11 cellular contexts compared by ENCODE assay signal in the genomic region with DNA sequence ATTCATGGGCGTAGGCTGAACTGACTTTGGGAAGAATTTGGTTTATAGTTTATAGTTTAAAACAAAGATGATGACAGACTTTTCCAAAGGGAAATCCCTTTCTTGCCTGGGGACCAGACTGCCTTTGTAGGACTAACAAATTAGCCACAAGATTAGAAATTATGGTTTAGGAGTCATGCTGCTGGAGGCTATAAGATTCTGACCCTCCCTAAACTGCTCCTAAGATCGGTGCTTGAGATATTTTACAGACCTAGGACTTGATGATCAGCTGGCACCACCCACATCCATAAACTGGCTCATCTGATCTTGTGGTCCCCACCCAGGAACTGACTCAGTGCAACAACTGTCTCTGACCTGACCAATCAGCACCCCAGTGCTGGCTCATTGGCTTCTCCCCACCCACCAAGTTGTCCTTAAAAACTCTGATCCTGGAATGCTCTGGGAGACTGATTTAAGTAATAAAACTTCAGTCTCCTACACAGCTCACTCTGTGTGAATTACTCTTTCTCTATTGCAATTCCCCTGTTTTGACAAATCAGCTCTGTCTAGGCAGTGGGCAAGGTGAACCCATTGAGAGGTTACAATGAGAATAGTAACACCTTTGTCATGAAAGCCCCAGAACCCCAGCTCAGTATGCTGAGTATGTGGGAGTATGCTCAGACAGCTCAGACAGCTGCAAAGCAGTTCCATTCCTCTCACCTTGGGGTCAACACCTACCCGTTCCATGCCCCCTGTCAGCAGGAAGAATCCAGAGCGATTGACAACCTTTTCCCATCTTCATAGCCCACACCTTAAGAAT. TPM values are rescaled to one million over a fixed set of nuclear protein-coding genes. Genes with fewer than 3 reads are reported as not detected.
A peak's percentile ranks its signal among the peaks of the same experiment; 100 is the strongest.
DNase-seq lines count a peak whose midpoint lies in the region; ATAC-seq and TF ChIP-seq lines count a peak whose summit lies in the region.
"Had no signal": no experiment of that assay in that cellular context is flagged by ENCODE, and none has a peak within 500 bp of the region (broad histone marks: within the 10 kb centered on the region; RNA-seq: fewer than 3 reads in every experiment).

No MANE protein-coding gene starts in this region.

- no peak for TF ChIP-seq RAD21 in HCT116 (IDR thresholded peaks at IDR 0.05; ENCODE audit: low read depth)

- no peaks in the 10 kb centered on the region for H3K9me2 ChIP-seq in HCT116 (ENCODE audit: insufficient read depth)

- H3K27ac ChIP-seq in HCT116 (ENCODE audit: low read depth, low read length) = no peak overlapping the region
- no peak overlapping the region for H3K27ac ChIP-seq in neural progenitor cell

- no peak overlapping the region for H2AFZ ChIP-seq in HCT116 (ENCODE audit: low read depth, low read length, poor library complexity, severe bottlenecking)
- no peak overlapping the region for H2AFZ ChIP-seq in neural progenitor cell (replicated peaks)

- H3K9me3 Mint-ChIP-seq in activated T-helper 17 cell treated with anti-CD3 and anti-CD28 coated beads, Interleukin-2, amount 50 U/mL, for 72 hours = no peaks in the 10 kb centered on the region
- H3K9me3 Mint-ChIP-seq in neural progenitor cell = peaks cover 7% of the 10 kb centered on the region
- H3K9me3 Mint-ChIP-seq: nephron had no signal

- ATAC-seq in HCT116 = peak; percentile 56
- ATAC-seq in activated T-helper 17 cell treated with anti-CD3 and anti-CD28 coated beads, Interleukin-2, amount 50 U/mL, for 72 hours (replicated peaks) = peak; percentile 88
- no peak for ATAC-seq in GM18511 (IDR thresholded peaks at IDR 0.05; ENCODE audit: unreplicated experiment)
- no peak for ATAC-seq in GM18520 (IDR thresholded peaks at IDR 0.05; ENCODE audit: unreplicated experiment)
- ATAC-seq in GM21360 (IDR thresholded peaks at IDR 0.05; ENCODE audit: unreplicated experiment) = no peak

- H3K27me3 Mint-ChIP-seq in activated T-helper 17 cell treated with anti-CD3 and anti-CD28 coated beads, Interleukin-2, amount 50 U/mL, for 72 hours = no peaks in the 10 kb centered on the region
- peaks cover 5% of the 10 kb centered on the region for H3K27me3 Mint-ChIP-seq in neural progenitor cell (ENCODE audit: insufficient read depth, low read depth)

- intact Hi-C loops in HCT116 (cut with micrococcal nuclease) = no loop called here

- no peaks in the 10 kb centered on the region for H3K79me2 ChIP-seq in HCT116 (ENCODE audit: insufficient read depth, low read length)
- H3K79me2 ChIP-seq in neural progenitor cell (ENCODE audit: low read depth) = no peaks in the 10 kb centered on the region

- DNase-seq in BJ (ENCODE audit: low read depth) (peak; percentile 94), HCT116 (ENCODE audit: low read depth, low spot score) (peak; percentile 22), hepatic stellate cell (ENCODE audit: low spot score) (peak; percentile 68), neural progenitor cell (ENCODE audit: low spot score) (no peak)
- DNase-seq: cerebellar nuclear complex, NCI-H2081 treated with DMSO at 0.1 percent for 48 hours had no signal

- TF ChIP-seq POLR2A in HCT116 (IDR thresholded peaks at IDR 0.05; ENCODE audit: borderline replicate concordance, extremely low read depth, insufficient read depth, insufficient read length) = no peak

- no peak overlapping the region for H3K27ac Mint-ChIP-seq in activated T-helper 17 cell treated with anti-CD3 and anti-CD28 coated beads, Interleukin-2, amount 50 U/mL, for 72 hours
- H3K27ac Mint-ChIP-seq in neural progenitor cell = no peak overlapping the region
- H3K27ac Mint-ChIP-seq: nephron had no signal

- H3K27me3 ChIP-seq in BJ (ENCODE audit: control insufficient read depth, insufficient read depth, low read length) = no peaks in the 10 kb centered on the region
- no peaks in the 10 kb centered on the region for H3K27me3 ChIP-seq in HCT116 (ENCODE audit: insufficient read depth, low read length)
- H3K27me3 ChIP-seq in neural progenitor cell = no peaks in the 10 kb centered on the region

- H3K4me1 Mint-ChIP-seq in activated T-helper 17 cell treated with anti-CD3 and anti-CD28 coated beads, Interleukin-2, amount 50 U/mL, for 72 hours = peaks cover 8% of the 10 kb centered on the region
- peaks cover 12% of the 10 kb centered on the region for H3K4me1 Mint-ChIP-seq in neural progenitor cell

- RAD21 ChIA-PET in HCT116 (lab: Charles Lee; ENCODE audit: low non-redundant PET in 1 of 2, low total read pairs in 2 of 2, uncharacterized antibody in 2 of 2, unreplicated experiment in 2 of 2) = no interaction called here

- H3K4me3 ChIP-seq in BJ (ENCODE audit: low read depth, low read length) (no peak overlapping the region), HCT116 (replicated peaks in 1 of 2; ENCODE audit: low read depth in 1 of 2, low read length in 2 of 2) (no peak overlapping the region), neural progenitor cell (no peak overlapping the region)

- peaks cover 3% of the 10 kb centered on the region for H3F3A ChIP-seq in neural progenitor cell (ENCODE audit: low read depth)

- H3K9ac ChIP-seq in HCT116 (ENCODE audit: low read length) (no peak overlapping the region), neural progenitor cell (no peak overlapping the region)

- TF ChIP-seq CTCF in BJ (IDR thresholded peaks at IDR 0.05; ENCODE audit: insufficient read depth, low read depth, low read length) (no peak), HCT116 (IDR thresholded peaks at IDR 0.05 in 2 of 3, conservative IDR thresholded peaks at IDR 0.05 in 1 of 3; ENCODE audit: borderline replicate concordance in 1 of 3, insufficient read depth in 1 of 3, low read depth in 2 of 3, low read length in 2 of 3) (no peak), neural progenitor cell (IDR thresholded peaks at IDR 0.05) (no peak)

- H3K4me3 Mint-ChIP-seq in activated T-helper 17 cell treated with anti-CD3 and anti-CD28 coated beads, Interleukin-2, amount 50 U/mL, for 72 hours = no peak overlapping the region
- no peak overlapping the region for H3K4me3 Mint-ChIP-seq in neural progenitor cell
- H3K4me3 Mint-ChIP-seq: nephron had no signal

- peaks cover 11 to 30% of the 10 kb centered on the region in 2 experiments; a peak in 3 of 4 replicates for H3K4me1 ChIP-seq in HCT116 (ENCODE audit: control insufficient read depth in 1 of 2, insufficient read depth in 2 of 2, low read length in 2 of 2)
- H3K4me1 ChIP-seq in neural progenitor cell = peaks cover 10% of the 10 kb centered on the region

- H3K36me3 ChIP-seq in BJ (ENCODE audit: control insufficient read depth, insufficient read depth, low read length) (no peaks in the 10 kb centered on the region), HCT116 (ENCODE audit: control insufficient read depth in 1 of 2, insufficient read depth in 2 of 2, low read length in 2 of 2) (no peaks in the 10 kb centered on the region), neural progenitor cell (no peaks in the 10 kb centered on the region)

- no peaks in the 10 kb centered on the region for H3K36me3 Mint-ChIP-seq in activated T-helper 17 cell treated with anti-CD3 and anti-CD28 coated beads, Interleukin-2, amount 50 U/mL, for 72 hours (ENCODE audit: low read depth)
- no peaks in the 10 kb centered on the region for H3K36me3 Mint-ChIP-seq in neural progenitor cell

- H3K9me3 ChIP-seq in HCT116 (ENCODE audit: control insufficient read depth in 1 of 2, insufficient read depth in 1 of 2, low read depth in 1 of 2, low read length in 2 of 2) = no peaks in the 10 kb centered on the region
- peaks cover 6% of the 10 kb centered on the region for H3K9me3 ChIP-seq in neural progenitor cell (ENCODE audit: low read depth)

- no peaks in the 10 kb centered on the region for H4K20me1 ChIP-seq in HCT116 (ENCODE audit: insufficient read depth)
- no peaks in the 10 kb centered on the region for H4K20me1 ChIP-seq in neural progenitor cell (ENCODE audit: low read depth)

- POLR2A ChIA-PET in BJ (lab: Charles Lee) = no interaction called here
- POLR2A ChIA-PET in HCT116 (lab: Charles Lee) = no interaction called here

- CTCF ChIA-PET in BJ (lab: Yijun Ruan, JAX) (interaction anchor here (1.0 to 1.4 kb wide), 4 partner anchors 11 to 107 kb away, joined by 3 to 4 read pairs (median 3); a partner anchor contains a TSS), HCT116 (lab: Charles Lee) (no interaction called here)

- no TSS peak for BruUV-seq in HCT116 (replicated peaks; lab: Mats Ljungman, UMichigan)

- H3K4me2 ChIP-seq in HCT116 (ENCODE audit: low read length) (peak overlapping the region; percentile 38; the same call in 1 of the 2 replicates), neural progenitor cell (no peak overlapping the region)

TF ChIP-seq in HCT116, 20 proteins besides CTCF, POLR2A, EP300 and RAD21:
- TF ChIP-seq FOSL1 (IDR thresholded peaks at IDR 0.05; ENCODE audit: low read depth) (no peak), JUND (IDR thresholded peaks at IDR 0.05) (peak; percentile 14; the same call in 1 of the 2 replicates), SP1 (IDR thresholded peaks at IDR 0.05; ENCODE audit: low read depth) (peak; percentile 30; the same call in 1 of the 2 replicates)

RNA-seq across cellular contexts. Expression of a gene that starts 51.6 kb away (rescaled TPM):
- 2.5 and 4.5 TPM in 2 replicates for polyA plus RNA-seq in BJ (2011; rRNA removed)
- polyA minus RNA-seq in BJ (2011; rRNA and poly(A)+ RNA removed) = 7.0 and 7.7 TPM in 2 replicates
- total RNA-seq in HCT116 (2021; ENCODE audit: unreplicated experiment) = 29.3 TPM
- 20.8 and 24.4 TPM in 2 replicates for polyA plus RNA-seq in HCT116 (2012)
- total RNA-seq in activated T-helper 17 cell treated with anti-CD3 and anti-CD28 coated beads, Interleukin-2, amount 50 U/mL, for 72 hours = 10 to 100 TPM; 20.4 to 32.3 TPM
- 1.2 and 7.1 TPM in 2 replicates for total RNA-seq in neural progenitor cell (ENCODE audit: low replicate concordance)

Comparison
In these comparisons a context has a peak if more than half of its experiments do, and no peak if none do; other contexts are left out.
1. ATAC-seq: peak in HCT116 (single experiment) and activated T-helper 17 cell treated with anti-CD3 and anti-CD28 coated beads, Interleukin-2, amount 50 U/mL, for 72 hours (single experiment); none in GM18511 (single experiment), GM18520 (single experiment) and GM21360 (single experiment).